In the genomic region with DNA sequence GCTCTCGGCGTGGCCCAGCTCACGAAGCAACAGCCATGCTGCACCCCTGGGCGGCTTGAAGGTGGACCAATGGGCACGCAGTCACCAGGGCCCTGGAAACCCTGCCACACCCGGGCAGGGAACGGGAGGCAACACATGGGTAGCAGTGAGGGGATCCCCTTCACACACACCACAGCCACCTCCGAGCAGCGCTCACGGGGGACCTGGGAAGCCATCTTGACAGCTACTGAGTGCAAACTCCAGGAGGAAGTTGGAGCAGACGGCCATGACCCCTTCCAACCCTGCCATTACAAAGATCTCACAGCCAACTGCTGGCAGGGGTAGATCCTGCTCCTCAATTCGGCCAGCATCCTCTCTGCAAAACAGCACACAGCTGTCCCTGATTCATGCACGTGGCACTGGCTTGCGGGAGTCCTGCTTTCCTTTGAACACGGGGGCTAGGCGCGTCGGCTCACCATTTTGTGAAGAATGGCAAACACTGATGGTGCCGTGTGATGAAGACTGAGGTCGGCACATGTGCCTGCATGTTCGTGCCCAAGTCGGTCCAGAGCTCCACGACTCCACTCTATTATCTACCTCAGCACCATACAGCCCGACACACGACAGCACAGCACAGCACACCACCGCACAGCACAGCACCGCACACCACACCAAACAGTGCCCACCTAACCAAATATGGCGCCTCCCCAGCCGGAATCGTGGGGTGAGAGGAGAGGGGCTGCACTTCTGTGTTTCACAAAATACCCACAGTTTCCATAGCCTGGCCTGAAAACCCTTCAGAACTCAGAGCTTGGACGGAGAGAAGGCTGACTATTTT, we compare ENCODE assay signal across 23 cellular contexts. TPM values are rescaled to one million over a fixed set of nuclear protein-coding genes. Genes with fewer than 3 reads are reported as not detected.
DNase-seq lines count a peak whose midpoint lies in the region; ATAC-seq, FAIRE-seq and TF ChIP-seq lines count a peak whose summit lies in the region.
"Had no signal": no experiment of that assay in that cellular context is flagged by ENCODE, and none has a peak within 500 bp of the region (broad histone marks: within the 10 kb centered on the region; RNA-seq: fewer than 3 reads in every experiment).

No MANE protein-coding gene starts in this region.

- peaks cover 12% of the 10 kb centered on the region for H4K20me1 ChIP-seq in K562 (replicated peaks; ENCODE audit: control insufficient read depth, insufficient read depth, low read length)

- in situ Hi-C loops in K562 (cut with MboI), result no loop called here

- H3K36me3 ChIP-seq in left ventricle myocardium inferior (peaks cover 39% of the 10 kb centered on the region), K562 (ENCODE audit: control insufficient read depth, insufficient read depth, low read length) (peaks cover 77% of the 10 kb centered on the region), mesenchymal stem cell (ENCODE audit: control insufficient read depth in 1 of 2, insufficient read depth in 2 of 2, low read depth in 1 of 2, low read length in 2 of 2) (peaks cover 17 to 26% of the 10 kb centered on the region in 2 experiments), colonic mucosa (peaks cover 21% of the 10 kb centered on the region), right lobe of liver (peaks cover 0 to 11% (median 5%) of the 10 kb centered on the region in 4 donors)

- H3K9me1 ChIP-seq in K562 (ENCODE audit: control insufficient read depth, insufficient read depth, low read length), result no peaks in the 10 kb centered on the region

- CTCF ChIA-PET in K562 (lab: Yijun Ruan, JAX; ENCODE audit: low intra/inter-chr PET ratio), result no interaction called here

- no peak overlapping the region for H3K4ac ChIP-seq in mesenchymal stem cell (ENCODE audit: low read depth in 1 of 2, low read length in 2 of 2)

- peak overlapping the region; percentile 19 for H4K8ac ChIP-seq in mesenchymal stem cell (ENCODE audit: low read length)

- no peak for TF ChIP-seq EP300 in K562 (IDR thresholded peaks at IDR 0.05; ENCODE audit: low read length)

- DNase-seq in left ventricle myocardium inferior (no peak), cardiac septum (ENCODE audit: low spot score) (no peak), K562 (ENCODE audit: extremely low read depth in 1 of 4, low spot score in 3 of 4) (peak in 2 of 4 experiments; percentile 27 to 35), mesenchymal stem cell (no peak), NCI-H2227 treated with DMSO at 0.1 percent for 48 hours (lab: John Stamatoyannopoulos, UW) (no peak), colonic mucosa (no peak), right lobe of liver (no peak), AG08396 (ENCODE audit: low spot score) (no peak)
- DNase-seq: HCEC 1CT; NCI-H1105 treated with DMSO at 0.1 percent for 48 hours; NCI-H1694; NCI-H2081 treated with DMSO at 0.1 percent for 48 hours; NCI-H510A; NCI-H748 treated with DMSO at 0.1 percent for 48 hours; NK-92 treated with Interleukin-12 subunit alpha and Interleukin-12 subunit beta, amount 100 ng/mL, for 24 hours; SHP77 treated with DMSO at 0.1 percent for 48 hours had no signal

- TF ChIP-seq RAD21 in K562 (CRISPR knock-in tag; conservative IDR thresholded peaks at IDR 0.05 in 1 of 2, IDR thresholded peaks at IDR 0.05 in 1 of 2), result no peak

- H3K18ac ChIP-seq in mesenchymal stem cell (ENCODE audit: low read depth in 1 of 2, low read length in 2 of 2), result no peak overlapping the region

- H3K14ac ChIP-seq in mesenchymal stem cell (ENCODE audit: low read length in 2 of 2), result no peak overlapping the region

- H3K27ac ChIP-seq in left ventricle myocardium inferior (replicated peaks), result peak overlapping the region; percentile 54
- H3K27ac ChIP-seq in K562 (ENCODE audit: extremely low read depth, low read depth, low read length), result peak overlapping the region; percentile 89
- H3K27ac ChIP-seq in mesenchymal stem cell (ENCODE audit: low read length, poor library complexity, severe bottlenecking), result no peak overlapping the region
- H3K27ac ChIP-seq in colonic mucosa, result no peak overlapping the region
- H3K27ac ChIP-seq in right lobe of liver, result no peak overlapping the region
- H3K27ac ChIP-seq: BLaER1 treated with 17β-estradiol and CSF1 and Interleukin-3, amounts not matched to agents 10 nM and 100 nM; Peyer's patch had no signal

- peak overlapping the region; percentile 94 to 95 for H3K9ac ChIP-seq in K562 (ENCODE audit: insufficient read depth in 1 of 2, low read depth in 2 of 2, low read length in 2 of 2)
- no peak overlapping the region for H3K9ac ChIP-seq in mesenchymal stem cell (ENCODE audit: low read length)
- no peak overlapping the region for H3K9ac ChIP-seq in colonic mucosa (ENCODE audit: low read depth in 2 of 2, low read length in 2 of 2)

- no peak overlapping the region for H3K23ac ChIP-seq in mesenchymal stem cell (ENCODE audit: low read length in 2 of 2)

- H3K4me1 ChIP-seq in left ventricle myocardium inferior (peaks cover 63% of the 10 kb centered on the region), K562 (replicated peaks in 1 of 2; ENCODE audit: control insufficient read depth in 2 of 2, insufficient read depth in 2 of 2, low read length in 2 of 2) (peaks cover 42 to 53% of the 10 kb centered on the region in 2 experiments), mesenchymal stem cell (ENCODE audit: control insufficient read depth, insufficient read depth, low read depth, low read length) (peaks cover 18% of the 10 kb centered on the region), colonic mucosa (peaks cover 9% of the 10 kb centered on the region), right lobe of liver (peaks cover 0 to 22% (median 0%) of the 10 kb centered on the region in 4 donors)

- no peak overlapping the region for H2BK15ac ChIP-seq in mesenchymal stem cell (ENCODE audit: low read depth, poor library complexity, severe bottlenecking)

- TF ChIP-seq CTCF in left ventricle myocardium inferior (IDR thresholded peaks at IDR 0.05; ENCODE audit: borderline replicate concordance) (no peak), K562 (IDR thresholded peaks at IDR 0.05 in 2 of 3, conservative IDR thresholded peaks at IDR 0.05 in 1 of 3; ENCODE audit: insufficient read depth in 2 of 3, low read depth in 1 of 3, low read length in 3 of 3) (no peak), colonic mucosa (IDR thresholded peaks at IDR 0.05) (no peak), right lobe of liver (IDR thresholded peaks at IDR 0.05) (no peak)

- ATAC-seq in K562 (no peak), right lobe of liver (no peak)
- ATAC-seq: CD8-positive, alpha-beta T cell; SK-N-SH treated with all-trans-retinoic acid at 6 μM for 48 hours had no signal

- TF ChIP-seq POLR2A in K562 (conservative IDR thresholded peaks at IDR 0.05), result no peak
- no peak for TF ChIP-seq POLR2A in right lobe of liver (IDR thresholded peaks at IDR 0.05)

- H3K79me1 ChIP-seq in mesenchymal stem cell (replicated peaks; ENCODE audit: low read length, poor library complexity, severe bottlenecking), result peaks cover 41% of the 10 kb centered on the region

- H3K9me3 ChIP-seq in left ventricle myocardium inferior (replicated peaks) (no peaks in the 10 kb centered on the region), K562 (replicated peaks; ENCODE audit: control insufficient read depth, insufficient read depth, low read depth, low read length) (no peaks in the 10 kb centered on the region), mesenchymal stem cell (ENCODE audit: control insufficient read depth, low read length) (no peaks in the 10 kb centered on the region), colonic mucosa (no peaks in the 10 kb centered on the region), right lobe of liver (no peaks in the 10 kb centered on the region)
- H3K9me3 ChIP-seq: BLaER1 treated with 17β-estradiol and CSF1 and Interleukin-3, amounts not matched to agents 10 nM and 100 nM; Peyer's patch had no signal

- H3K4me3 ChIP-seq in left ventricle myocardium inferior, result peak overlapping the region; percentile 23
- H3K4me3 ChIP-seq in K562, result peak overlapping the region; percentile 76
- H3K4me3 ChIP-seq in mesenchymal stem cell (ENCODE audit: insufficient read depth in 1 of 2, low read depth in 1 of 2, low read length in 2 of 2), result no peak overlapping the region
- H3K4me3 ChIP-seq in colonic mucosa, result no peak overlapping the region
- H3K4me3 ChIP-seq in right lobe of liver, result no peak overlapping the region
- H3K4me3 ChIP-seq: BLaER1 treated with 17β-estradiol and CSF1 and Interleukin-3, amounts not matched to agents 10 nM and 100 nM; Peyer's patch had no signal

- no peak overlapping the region for H2AK5ac ChIP-seq in mesenchymal stem cell (ENCODE audit: low read length, severe bottlenecking)

- no peaks in the 10 kb centered on the region for H3K27me3 ChIP-seq in left ventricle myocardium inferior (ENCODE audit: low read depth)
- no peaks in the 10 kb centered on the region for H3K27me3 ChIP-seq in K562 (ENCODE audit: control insufficient read depth in 2 of 2, insufficient read depth in 2 of 2, low read length in 2 of 2)
- H3K27me3 ChIP-seq in mesenchymal stem cell (ENCODE audit: control insufficient read depth in 1 of 2, insufficient read depth in 1 of 2, low read length in 2 of 2), result no peaks in the 10 kb centered on the region
- H3K27me3 ChIP-seq in colonic mucosa, result no peaks in the 10 kb centered on the region
- H3K27me3 ChIP-seq in right lobe of liver, result no peaks in the 10 kb centered on the region
- H3K27me3 ChIP-seq: BLaER1 treated with 17β-estradiol and CSF1 and Interleukin-3, amounts not matched to agents 10 nM and 100 nM; Peyer's patch had no signal

- no peak overlapping the region for H2BK12ac ChIP-seq in mesenchymal stem cell (ENCODE audit: low read length in 2 of 2)

- POLR2A ChIA-PET in K562 (lab: Yijun Ruan, JAX), result interaction anchor here (0.5 to 1.6 kb wide), 10 partner anchors 11 to 403 kb away, joined by 3 to 6 read pairs (median 3); no protein-coding TSS in a partner anchor

- H2AFZ ChIP-seq in K562 (ENCODE audit: low read depth, low read length) (no peak overlapping the region), mesenchymal stem cell (ENCODE audit: low read depth, low read length) (no peak overlapping the region)

- H2BK5ac ChIP-seq in mesenchymal stem cell (ENCODE audit: low read depth, low read length, poor library complexity, severe bottlenecking), result no peak overlapping the region

- H3K4me2 ChIP-seq in K562 (ENCODE audit: insufficient read depth, low read length) (peak overlapping the region; percentile 99), mesenchymal stem cell (ENCODE audit: low read length, poor library complexity, severe bottlenecking) (no peak overlapping the region)
- H3K4me2 ChIP-seq: BLaER1 treated with 17β-estradiol and CSF1 and Interleukin-3, amounts not matched to agents 10 nM and 100 nM had no signal

- 12% methylated on average over 31 of the region's 31 CpGs for WGBS in K562 (ENCODE audit: insufficient coverage, low coverage, missing lambda C conversion rate)
- WGBS in mesenchymal stem cell, result 90% methylated on average over 31 of the region's 31 CpGs
- 70% methylated on average over 6 of the region's 31 CpGs for WGBS in right lobe of liver (ENCODE audit: insufficient coverage, low coverage, low lambda C conversion rate, missing lambda C conversion rate)

- no peak overlapping the region for H2BK120ac ChIP-seq in mesenchymal stem cell (ENCODE audit: low read depth, low read length)

- intact Hi-C loops in left ventricle myocardium inferior (cut with micrococcal nuclease) (no loop called here), cardiac septum (cut with DNase I) (loop anchor here (2.0 kb wide), 1 partner anchor 91 kb away; no protein-coding TSS in a partner anchor), K562 (cut with micrococcal nuclease) (no loop called here), colonic mucosa (cut with DNase I) (loop anchor here (10.0 kb wide), 1 partner anchor 91 kb away; no protein-coding TSS in a partner anchor), right lobe of liver (cut with DNase I) (loop anchor here in 1 of 2 donors (10.0 kb wide), 1 partner anchor 51 kb away; the partner anchor contains the start of gene CAMSAP1)

- no peak for FAIRE-seq in K562 (lab: Jason Lieb, UNC)
- FAIRE-seq: A204.1, D721Med, GM12892 had no signal

- H3K79me2 ChIP-seq in K562 (ENCODE audit: control insufficient read depth, insufficient read depth, low read length), result peaks cover 91% of the 10 kb centered on the region

- BruUV-seq in K562 (replicated peaks; lab: Mats Ljungman, UMichigan), result no TSS peak

- peak overlapping the region; percentile 34 for H4K91ac ChIP-seq in mesenchymal stem cell (ENCODE audit: low read length)

RNA-seq across cellular contexts. Expression of gene UBAC1, which starts 5.0 kb away (rescaled TPM):
- 108 TPM for total RNA-seq in left ventricle myocardium inferior
- 90.3 TPM for total RNA-seq in cardiac septum
- total RNA-seq in K562 (2011; cell fraction: chromatin; rRNA removed; ENCODE audit: low replicate concordance), result 536 and 854 TPM in 2 replicates
- 552 and 553 TPM in 2 replicates for total RNA-seq in K562 (2011; cell fraction: nucleolus; rRNA removed)
- total RNA-seq in K562 (2011; cell fraction: nucleoplasm; rRNA removed), result 447 and 492 TPM in 2 replicates
- 399 and 504 TPM in 2 replicates for total RNA-seq in K562 (2014; rRNA removed)
- total RNA-seq in K562 (2014; rRNA removed; fragmentation: Illumina TruSeq; extraction: Trizol), result 138 and 145 TPM in 2 replicates
- total RNA-seq in K562 (2015; rRNA removed; fragmentation: Illumina TruSeq; extraction: Trizol), result 166 and 171 TPM in 2 replicates
- 294 and 309 TPM in 2 replicates for total RNA-seq in K562 (2021)
- polyA plus RNA-seq in K562 (2011; rRNA removed), result 385 and 395 TPM in 2 replicates
- polyA plus RNA-seq in K562 (2011; cell fraction: cytosol; rRNA removed), result 447 and 505 TPM in 2 replicates
- polyA plus RNA-seq in K562 (2011; cell fraction: nucleus; rRNA removed), result 838 and 845 TPM in 2 replicates
- polyA plus RNA-seq in K562 (2012), result 178 and 239 TPM in 2 replicates
- 219 and 228 TPM in 2 replicates for polyA plus RNA-seq in K562 (2014; fragmentation: Illumina TruSeq; extraction: Trizol)
- 100 to 1,000 TPM in 1 of 2 experiments, 10 to 100 TPM in 1; 94.0 to 117 TPM for polyA plus RNA-seq in K562 (2014; fragmentation: Nextera tagmentation; extraction: Ambion mirVana)
- 381 and 405 TPM in 2 replicates for polyA plus RNA-seq in K562 (2014; rRNA removed)
- polyA minus RNA-seq in K562 (2011; rRNA and poly(A)+ RNA removed), result 128 and 165 TPM in 2 replicates
- polyA minus RNA-seq in K562 (2011; cell fraction: cytosol; rRNA and poly(A)+ RNA removed), result 110 and 129 TPM in 2 replicates
- 120 and 171 TPM in 2 replicates for polyA minus RNA-seq in K562 (2011; cell fraction: nucleus; rRNA and poly(A)+ RNA removed)
- 28.9 TPM for polyA plus RNA-seq in mesenchymal stem cell (2013, experiment 1 of 2)
- 28.1 TPM for polyA plus RNA-seq in mesenchymal stem cell (2013, experiment 2 of 2)
- 10 to 100 TPM; 54.9 to 66.5 TPM for total RNA-seq in colonic mucosa
- total RNA-seq in right lobe of liver, result 10 to 100 TPM; 15.2 to 27.0 (median 16.5) TPM

RNA-seq across cellular contexts. Expression of gene CAMSAP1, which starts 48.8 kb away (rescaled TPM):
- total RNA-seq in left ventricle myocardium inferior, result 20.0 TPM
- total RNA-seq in cardiac septum, result 25.5 TPM
- total RNA-seq in K562 (2011; cell fraction: chromatin; rRNA removed; ENCODE audit: low replicate concordance), result 40.9 and 68.9 TPM in 2 replicates
- total RNA-seq in K562 (2011; cell fraction: nucleolus; rRNA removed), result 21.5 and 22.4 TPM in 2 replicates
- 36.1 and 42.5 TPM in 2 replicates for total RNA-seq in K562 (2011; cell fraction: nucleoplasm; rRNA removed)
- total RNA-seq in K562 (2014; rRNA removed), result 18.1 and 23.4 TPM in 2 replicates
- total RNA-seq in K562 (2014; rRNA removed; fragmentation: Illumina TruSeq; extraction: Trizol), result 14.3 TPM in 2 replicates
- 13.9 and 15.7 TPM in 2 replicates for total RNA-seq in K562 (2015; rRNA removed; fragmentation: Illumina TruSeq; extraction: Trizol)
- total RNA-seq in K562 (2021), result 28.8 and 32.8 TPM in 2 replicates
- polyA plus RNA-seq in K562 (2011; rRNA removed), result 6.3 and 6.9 TPM in 2 replicates
- 6.3 and 8.3 TPM in 2 replicates for polyA plus RNA-seq in K562 (2011; cell fraction: cytosol; rRNA removed)
- 15.6 and 19.6 TPM in 2 replicates for polyA plus RNA-seq in K562 (2011; cell fraction: nucleus; rRNA removed)
- polyA plus RNA-seq in K562 (2012), result 10.6 and 11.9 TPM in 2 replicates
- polyA plus RNA-seq in K562 (2014; fragmentation: Illumina TruSeq; extraction: Trizol), result 14.9 and 19.7 TPM in 2 replicates
- 1 to 10 TPM; 1.5 to 1.6 TPM for polyA plus RNA-seq in K562 (2014; fragmentation: Nextera tagmentation; extraction: Ambion mirVana)
- 10.0 and 11.3 TPM in 2 replicates for polyA plus RNA-seq in K562 (2014; rRNA removed)
- polyA minus RNA-seq in K562 (2011; rRNA and poly(A)+ RNA removed), result 14.1 and 20.0 TPM in 2 replicates
- 42.2 and 76.3 TPM in 2 replicates for polyA minus RNA-seq in K562 (2011; cell fraction: cytosol; rRNA and poly(A)+ RNA removed)
- 11.4 and 23.5 TPM in 2 replicates for polyA minus RNA-seq in K562 (2011; cell fraction: nucleus; rRNA and poly(A)+ RNA removed)
- polyA plus RNA-seq in mesenchymal stem cell (2013, experiment 1 of 2), result 14.3 TPM
- polyA plus RNA-seq in mesenchymal stem cell (2013, experiment 2 of 2), result 16.0 TPM
- 10 to 100 TPM; 14.0 to 14.4 TPM for total RNA-seq in colonic mucosa
- total RNA-seq in right lobe of liver, result 10 to 100 TPM in 3 of 6 experiments, 1 to 10 TPM in 3; 5.2 to 16.1 (median 10.4) TPM

Comparison
In these comparisons a context has a peak if more than half of its experiments do, and no peak if none do; other contexts are left out.
1. intact Hi-C loops: an anchor here in cardiac septum (2.0 kb wide) and colonic mucosa (10.0 kb wide); none called in left ventricle myocardium inferior and K562.
2. H3K27ac ChIP-seq: peak in left ventricle myocardium inferior (single experiment) and K562 (single experiment); none in mesenchymal stem cell (single experiment), colonic mucosa (single experiment) and right lobe of liver (0 of 3).
3. H3K4me3 ChIP-seq: peak in left ventricle myocardium inferior (single experiment) and K562 (single experiment); none in mesenchymal stem cell (0 of 2), colonic mucosa (single experiment) and right lobe of liver (0 of 3).
4. H3K9ac ChIP-seq: peak in K562 (2 of 2); none in mesenchymal stem cell (single experiment) and colonic mucosa (0 of 2).